In genomic region chr3:32457971-32458471, GRCh38 we compare ENCODE assay signal across 8 cellular contexts. TPM values are rescaled to one million over a fixed set of nuclear protein-coding genes. Genes with fewer than 3 reads are reported as not detected.
DNase-seq lines count a peak whose midpoint lies in the region; ATAC-seq and TF ChIP-seq lines count a peak whose summit lies in the region.

No MANE protein-coding gene starts in this region.

- peaks cover 64% of the 10 kb centered on the region for H3K4me1 Mint-ChIP-seq in activated B cell treated with CpG ODN at 0.5 μM for 24 hours

- no peak for TF ChIP-seq POLR2A in GM18505 (IDR thresholded peaks at IDR 0.05; ENCODE audit: borderline replicate concordance, extremely low read depth, insufficient read depth, insufficient read length)

- H3K36me3 Mint-ChIP-seq in activated B cell treated with CpG ODN at 0.5 μM for 24 hours (ENCODE audit: low read depth), result peaks cover 36% of the 10 kb centered on the region

- CTCF ChIA-PET in activated B cell treated with CpG ODN at 0.5 μM for 24 hours (lab: Charles Lee), result interaction anchor here (0.6 to 1.5 kb wide), 8 partner anchors 10 to 160 kb away, joined by 3 to 8 read pairs (median 4); no protein-coding TSS in a partner anchor

- H3K27ac ChIP-seq in esophagus (ENCODE audit: low read depth in 2 of 2, low read length in 1 of 2), result peak overlapping the region; percentile 36 to 60

- H3K27ac Mint-ChIP-seq in activated B cell treated with CpG ODN at 0.5 μM for 24 hours, result peak overlapping the region; percentile 98

- no peak overlapping the region for H3K4me3 ChIP-seq in esophagus (ENCODE audit: low read depth in 1 of 2, low read length in 2 of 2)

- H3K27me3 Mint-ChIP-seq in activated B cell treated with CpG ODN at 0.5 μM for 24 hours, result no peaks in the 10 kb centered on the region

- POLR2A ChIA-PET in activated B cell treated with CpG ODN at 0.5 μM for 24 hours (lab: Charles Lee), result interaction anchor here (0.6 to 6.3 kb wide), 12 partner anchors 9 to 86 kb away, joined by 3 to 93 read pairs (median 5); partner anchors contain the start of genes CMTM6 and CMTM7

- H3K36me3 ChIP-seq in esophagus (ENCODE audit: control insufficient read depth in 2 of 2, insufficient read depth in 2 of 2, low read length in 1 of 2), result no peaks in the 10 kb centered on the region

- H3K4me1 ChIP-seq in esophagus (ENCODE audit: control insufficient read depth in 2 of 2, insufficient read depth in 2 of 2, low read length in 1 of 2), result no peaks in the 10 kb centered on the region

- H3K9me3 Mint-ChIP-seq in activated B cell treated with CpG ODN at 0.5 μM for 24 hours, result no peaks in the 10 kb centered on the region

- H3K4me3 Mint-ChIP-seq in activated B cell treated with CpG ODN at 0.5 μM for 24 hours, result peak overlapping the region; percentile 78

- no peak for TF ChIP-seq CTCF in activated B cell treated with CpG ODN at 0.5 μM for 24 hours (IDR thresholded peaks at IDR 0.05)

- H3K9me3 ChIP-seq in esophagus (ENCODE audit: control insufficient read depth in 2 of 2, insufficient read depth in 1 of 2, low read depth in 1 of 2, low read length in 1 of 2), result no peaks in the 10 kb centered on the region

- DNase-seq in NOMO-1 (lab: John Stamatoyannopoulos, UW; ENCODE audit: unreplicated experiment in 2 of 2) (peak; percentile 16 to 62), NOMO-1 treated with dmso at 0.1 percent for 144 hours (lab: John Stamatoyannopoulos, UW; ENCODE audit: unreplicated experiment) (no peak), activated B cell treated with CpG ODN at 0.5 μM for 24 hours (no peak), NCI-H1436 treated with DMSO at 0.1 percent for 48 hours (lab: John Stamatoyannopoulos, UW) (no peak)
- peak; percentile 62 to 88 (median 81) for DNase-seq in stimulated activated naive CD4-positive, alpha-beta T cell (lab: John Stamatoyannopoulos, UW)

- WGBS in esophagus, 2 donors, result 61 to 67% methylated on average over 9 of the region's 9 CpGs

- ATAC-seq in activated B cell treated with CpG ODN at 0.5 μM for 24 hours (ENCODE audit: low read depth), result peak; percentile 68
- no peak for ATAC-seq in GM18505 (IDR thresholded peaks at IDR 0.05; ENCODE audit: unreplicated experiment)
- no peak for ATAC-seq in GM21528 (IDR thresholded peaks at IDR 0.05; ENCODE audit: low FRiP score, unreplicated experiment)

- intact Hi-C loops in activated B cell treated with CpG ODN at 0.5 μM for 24 hours (cut with micrococcal nuclease), result loop anchor here (1.0 kb wide), 2 partner anchors 9 to 19 kb away; no protein-coding TSS in a partner anchor

- H3K27me3 ChIP-seq in esophagus (ENCODE audit: control insufficient read depth in 1 of 2, insufficient read depth in 2 of 2, low read length in 2 of 2), result no peaks in the 10 kb centered on the region

RNA-seq across cellular contexts. Expression of gene CMTM6, which starts 44.6 kb away (rescaled TPM):
- total RNA-seq in activated B cell treated with CpG ODN at 0.5 μM for 24 hours, result 84.6 and 90.1 TPM in 2 replicates
- polyA plus RNA-seq in esophagus, result 10 to 100 TPM; 19.2 to 21.9 TPM

Comparison
In these comparisons a context has a peak if more than half of its experiments do, and no peak if none do; other contexts are left out.
1. DNase-seq: peak in NOMO-1 (2 of 2) and stimulated activated naive CD4-positive, alpha-beta T cell (6 of 6); none in NOMO-1 treated with dmso at 0.1 percent for 144 hours (single experiment), activated B cell treated with CpG ODN at 0.5 μM for 24 hours (single experiment) and NCI-H1436 treated with DMSO at 0.1 percent for 48 hours (single experiment).